In genomic region chr5:54742417-54742889, GRCh38 we compare ENCODE assay signal across 11 cellular contexts.
A peak's percentile ranks its signal among the peaks of the same experiment; 100 is the strongest.
DNase-seq lines count a peak whose midpoint lies in the region; ATAC-seq lines count a peak whose summit lies in the region.
"Had no signal": no experiment of that assay in that cellular context is flagged by ENCODE, and none has a peak within 500 bp of the region (broad histone marks: within the 10 kb centered on the region; RNA-seq: fewer than 3 reads in every experiment).

No MANE protein-coding gene starts in this region.

- peak; percentile 27 for DNase-seq in HS-27A (ENCODE audit: low read depth)
- DNase-seq in astrocyte of the hippocampus (ENCODE audit: low read depth, low spot score) = peak; percentile 69
- peak; percentile 93 for DNase-seq in islet precursor cell
- no peak for DNase-seq in activated naive CD4-positive, alpha-beta T cell treated with Interleukin-2 at 50 U/mL for 16 hours
- DNase-seq in SHP77 (lab: John Stamatoyannopoulos, UW) = no peak
- no peak for DNase-seq in GOT3 (lab: John Stamatoyannopoulos, UW)
- DNase-seq: activated naive CD8-positive, alpha-beta T cell treated with anti-CD3 and anti-CD28 coated beads, Interleukin-2, amount 10 ng/mL, durations not matched to agents 7 days and 5 days; DND-41 had no signal

- no peaks in the 10 kb centered on the region for H3K27me3 ChIP-seq in ACC112 (ENCODE audit: insufficient read depth, low read length)

- no peaks in the 10 kb centered on the region for H3K79me2 ChIP-seq in ACC112 (ENCODE audit: control insufficient read depth, insufficient read depth, low read length, unreplicated experiment)

- H3K4me3 ChIP-seq in ACC112 (ENCODE audit: low read depth, low read length) = no peak overlapping the region
- H3K4me3 ChIP-seq: lung had no signal

- no peaks in the 10 kb centered on the region for H3K36me3 ChIP-seq in ACC112 (ENCODE audit: insufficient read depth, low read length)

- peak overlapping the region; percentile 91 for H3K27ac ChIP-seq in ACC112 (ENCODE audit: low read depth, low read length)

- ATAC-seq in GM21528 (IDR thresholded peaks at IDR 0.05; ENCODE audit: low FRiP score, unreplicated experiment) = no peak

- H2AFZ ChIP-seq in ACC112 (ENCODE audit: low read length, unreplicated experiment) = peak overlapping the region; percentile 5

- H3K4me1 ChIP-seq in ACC112 (ENCODE audit: control insufficient read depth, insufficient read depth, low read length, unreplicated experiment) = peaks cover 45% of the 10 kb centered on the region

Comparison
In these comparisons a context has a peak if more than half of its experiments do, and no peak if none do; other contexts are left out.
1. DNase-seq: peak in HS-27A (single experiment), astrocyte of the hippocampus (single experiment) and islet precursor cell (single experiment); none in activated naive CD4-positive, alpha-beta T cell treated with Interleukin-2 at 50 U/mL for 16 hours (single experiment), SHP77 (0 of 2) and GOT3 (single experiment).